Comparison of ENCODE assay signal across 1 cellular context in genomic region chr10:93398528-93398927, GRCh38.
TF ChIP-seq lines count a peak whose summit lies in the region.

No MANE protein-coding gene starts in this region.

TF ChIP-seq in IMR-90, 13 proteins besides CTCF, POLR2A, EP300 and RAD21:
- TF ChIP-seq NFE2L2 (IDR thresholded peaks at IDR 0.05; ENCODE audit: low read depth, low read length) (no peak), SMC3 (IDR thresholded peaks at IDR 0.05; ENCODE audit: low read depth, low read length) (no peak), CEBPB (IDR thresholded peaks at IDR 0.05; ENCODE audit: low read depth, low read length) (no peak), MAFK (IDR thresholded peaks at IDR 0.05; ENCODE audit: low read depth, low read length) (no peak), ELK1 (IDR thresholded peaks at IDR 0.05; ENCODE audit: borderline replicate concordance, low read depth, low read length) (no peak), BHLHE40 (IDR thresholded peaks at IDR 0.05; ENCODE audit: low read depth, low read length) (no peak), RCOR1 (IDR thresholded peaks at IDR 0.05; ENCODE audit: insufficient replicate concordance, low read length) (no peak), FOS (IDR thresholded peaks at IDR 0.05; ENCODE audit: low read depth, low read length) (no peak), RFX5 (IDR thresholded peaks at IDR 0.05; ENCODE audit: low read depth, low read length) (no peak), MAZ (IDR thresholded peaks at IDR 0.05; ENCODE audit: borderline replicate concordance, low read depth, low read length) (no peak), CHD1 (IDR thresholded peaks at IDR 0.05; ENCODE audit: low read depth, low read length) (no peak), MXI1 (IDR thresholded peaks at IDR 0.05; ENCODE audit: borderline replicate concordance, low read depth, low read length) (no peak)
- TF ChIP-seq, protein P1, sequence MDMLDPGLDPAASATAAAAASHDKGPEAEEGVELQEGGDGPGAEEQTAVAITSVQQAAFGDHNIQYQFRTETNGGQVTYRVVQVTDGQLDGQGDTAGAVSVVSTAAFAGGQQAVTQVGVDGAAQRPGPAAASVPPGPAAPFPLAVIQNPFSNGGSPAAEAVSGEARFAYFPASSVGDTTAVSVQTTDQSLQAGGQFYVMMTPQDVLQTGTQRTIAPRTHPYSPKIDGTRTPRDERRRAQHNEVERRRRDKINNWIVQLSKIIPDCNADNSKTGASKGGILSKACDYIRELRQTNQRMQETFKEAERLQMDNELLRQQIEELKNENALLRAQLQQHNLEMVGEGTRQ (IDR thresholded peaks at IDR 0.05; ENCODE audit: low read depth, low read length): no peak
